19 cellular contexts compared by ENCODE assay signal in genomic region chr1:30514137-30514654, GRCh38.
DNase-seq lines count a peak whose midpoint lies in the region; ATAC-seq, FAIRE-seq and TF ChIP-seq lines count a peak whose summit lies in the region.
"Had no signal": no experiment of that assay in that cellular context is flagged by ENCODE, and none has a peak within 500 bp of the region (broad histone marks: within the 10 kb centered on the region; RNA-seq: fewer than 3 reads in every experiment).

No MANE protein-coding gene starts in this region.

- H3K4me3 Mint-ChIP-seq in GM23338, result no peak overlapping the region
- H3K4me3 Mint-ChIP-seq: CD8-positive, alpha-beta T cell had no signal

- H4K20me1 ChIP-seq in GM23338 (replicated peaks; ENCODE audit: insufficient read depth), result no peaks in the 10 kb centered on the region

- ATAC-seq in GM23338 (no peak), left lobe of liver (no peak)
- ATAC-seq: CD8-positive, alpha-beta T cell; GM12878; HCT116; PC-3 had no signal

- WGBS in spleen, 5 donors, result 36 to 49% (median 39%) methylated on average over 6 of the region's 6 CpGs

- H3K4me3 ChIP-seq in GM23338 (no peak overlapping the region), spleen (no peak overlapping the region)
- H3K4me3 ChIP-seq: BLaER1 treated with 17β-estradiol and CSF1 and Interleukin-3, amounts not matched to agents 10 nM and 100 nM; GM12878 had no signal

- H3K4me2 ChIP-seq in GM23338, result no peak overlapping the region
- H3K4me2 ChIP-seq: BLaER1 treated with 17β-estradiol and CSF1 and Interleukin-3, amounts not matched to agents 10 nM and 100 nM had no signal

- no peaks in the 10 kb centered on the region for H3K4me1 ChIP-seq in GM23338 (ENCODE audit: insufficient read depth)
- H3K4me1 ChIP-seq in spleen, result no peaks in the 10 kb centered on the region
- H3K4me1 ChIP-seq: BLaER1 treated with 17β-estradiol and CSF1 and Interleukin-3, amounts not matched to agents 10 nM and 100 nM had no signal

- TF ChIP-seq CTCF in GM23338 (conservative IDR thresholded peaks at IDR 0.05; ENCODE audit: low read depth in 2 of 2) (no peak), spleen (IDR thresholded peaks at IDR 0.05 in 8 of 11, conservative IDR thresholded peaks at IDR 0.05 in 3 of 11) (no peak), GM20000 (IDR thresholded peaks at IDR 0.05; ENCODE audit: extremely low read depth, missing control alignments) (no peak)

- H3K9me2 ChIP-seq in GM23338 (ENCODE audit: insufficient read depth), result peaks cover 3% of the 10 kb centered on the region

- intact Hi-C loops in spleen (cut with DNase I; ENCODE audit: low total_unique reads), result no loop called here

- peaks cover 29% of the 10 kb centered on the region for H3K4me1 Mint-ChIP-seq in GM23338

- peaks cover 0 to 4% (median 0%) of the 10 kb centered on the region in 8 donors for H3K9me3 ChIP-seq in spleen
- H3K9me3 ChIP-seq: BLaER1 treated with 17β-estradiol and CSF1 and Interleukin-3, amounts not matched to agents 10 nM and 100 nM had no signal

- DNase-seq in GM23338 (ENCODE audit: low spot score) (no peak), left lobe of liver (ENCODE audit: low spot score) (peak; percentile 16), spleen (peak; percentile 21), RCC 7860 (ENCODE audit: low spot score) (no peak), HK-2 (ENCODE audit: unreplicated experiment) (no peak), GM20000 (ENCODE audit: low spot score) (no peak)
- peak; percentile 37 for DNase-seq in activated CD8-positive, alpha-beta memory T cell treated with anti-CD3 and anti-CD28 coated beads, Interleukin-2, amount 50 U/mL, for 48 hours
- DNase-seq: Calu3, KG1, NCI-H1105 treated with DMSO at 0.1 percent for 48 hours, NCI-H187, NCI-H2227 treated with DMSO at 0.1 percent for 48 hours, NCI-H510A treated with DMSO at 0.1 percent for 48 hours, PC-3 had no signal

- no peak for TF ChIP-seq POLR2A in spleen (IDR thresholded peaks at IDR 0.05)

- H3K36me3 ChIP-seq in GM23338 (ENCODE audit: insufficient read depth) (no peaks in the 10 kb centered on the region), spleen (no peaks in the 10 kb centered on the region)
- H3K36me3 ChIP-seq: BLaER1 treated with 17β-estradiol and CSF1 and Interleukin-3, amounts not matched to agents 10 nM and 100 nM had no signal

- no peaks in the 10 kb centered on the region for H3F3A ChIP-seq in GM23338 (replicated peaks; ENCODE audit: low read depth)

- H3K79me2 ChIP-seq in GM23338 (replicated peaks; ENCODE audit: insufficient read depth), result no peaks in the 10 kb centered on the region

- H3K36me3 Mint-ChIP-seq in GM23338 (ENCODE audit: low read depth), result no peaks in the 10 kb centered on the region
- H3K36me3 Mint-ChIP-seq: CD8-positive, alpha-beta T cell had no signal

- no peak overlapping the region for H3K27ac Mint-ChIP-seq in GM23338
- H3K27ac Mint-ChIP-seq: CD8-positive, alpha-beta T cell had no signal

- H3K27me3 ChIP-seq in GM23338 (ENCODE audit: insufficient read depth) (no peaks in the 10 kb centered on the region), spleen (replicated peaks in 1 of 7) (peaks cover 0 to 49% (median 0%) of the 10 kb centered on the region in 7 donors)
- H3K27me3 ChIP-seq: BLaER1 treated with 17β-estradiol and CSF1 and Interleukin-3, amounts not matched to agents 10 nM and 100 nM had no signal

- H3K9me3 Mint-ChIP-seq in GM23338, result no peaks in the 10 kb centered on the region; the same call in 1 of the 3 replicates
- H3K9me3 Mint-ChIP-seq: CD8-positive, alpha-beta T cell had no signal

- H3K27ac ChIP-seq in GM23338 (ENCODE audit: low read depth) (no peak overlapping the region), spleen (no peak overlapping the region)
- H3K27ac ChIP-seq: BLaER1 treated with 17β-estradiol and CSF1 and Interleukin-3, amounts not matched to agents 10 nM and 100 nM; RWPE1 had no signal

- H3K27me3 Mint-ChIP-seq in GM23338 (ENCODE audit: insufficient read depth, low read depth, poor library complexity), result no peaks in the 10 kb centered on the region

- no peak for FAIRE-seq in RCC 7860 (lab: Jason Lieb, UNC)
- FAIRE-seq: GM12878 had no signal

- peak overlapping the region; percentile 63; the same call in 1 of the 2 replicates for H2AFZ ChIP-seq in GM23338

TF ChIP-seq in GM23338, 12 proteins besides CTCF, POLR2A, EP300 and RAD21:
- TF ChIP-seq ZNF331 (CRISPR knock-in tag; IDR thresholded peaks at IDR 0.05; ENCODE audit: low read depth) (no peak), EZH2 (IDR thresholded peaks at IDR 0.05; ENCODE audit: low read depth, unreplicated experiment) (no peak), POLR2AphosphoS5 (IDR thresholded peaks at IDR 0.05; ENCODE audit: low read depth) (no peak), EZH2phosphoT487 (IDR thresholded peaks at IDR 0.05; ENCODE audit: unreplicated experiment) (no peak), REST (IDR thresholded peaks at IDR 0.05; ENCODE audit: unreplicated experiment) (no peak), ETS1 (IDR thresholded peaks at IDR 0.05) (no peak), STAT1 (IDR thresholded peaks at IDR 0.05; ENCODE audit: unreplicated experiment) (no peak), ZNF114 (CRISPR knock-in tag; IDR thresholded peaks at IDR 0.05) (no peak)

Comparison
In these comparisons a context has a peak if more than half of its experiments do, and no peak if none do; other contexts are left out.
1. DNase-seq: peak in activated CD8-positive, alpha-beta memory T cell treated with anti-CD3 and anti-CD28 coated beads, Interleukin-2, amount 50 U/mL, for 48 hours (single experiment), left lobe of liver (single experiment) and spleen (single experiment); none in GM23338 (single experiment), RCC 7860 (single experiment), HK-2 (single experiment) and GM20000 (single experiment).